14 cellular contexts compared by ENCODE assay signal in genomic region chr6:170270984-170271593, GRCh38. TPM values are rescaled to one million over a fixed set of nuclear protein-coding genes. Genes with fewer than 3 reads are reported as not detected.
DNase-seq lines count a peak whose midpoint lies in the region; ATAC-seq and TF ChIP-seq lines count a peak whose summit lies in the region.
"Had no signal": no experiment of that assay in that cellular context is flagged by ENCODE, and none has a peak within 500 bp of the region (broad histone marks: within the 10 kb centered on the region; RNA-seq: fewer than 3 reads in every experiment).

No MANE protein-coding gene starts in this region.

- H3K4me3 ChIP-seq in GM12865 (ENCODE audit: low read depth, low read length) (peak overlapping the region; percentile 45), neural progenitor cell (no peak overlapping the region)

- H3K27me3 ChIP-seq in neural progenitor cell, result no peaks in the 10 kb centered on the region
- H3K27me3 ChIP-seq: upper lobe of right lung had no signal

- H3K9me3 Mint-ChIP-seq in activated T-cell treated with anti-CD3 and anti-CD28 coated beads, Interleukin-2, amount 50 U/mL, for 24 hours, result no peaks in the 10 kb centered on the region
- no peaks in the 10 kb centered on the region for H3K9me3 Mint-ChIP-seq in activated naive CD8-positive, alpha-beta T cell treated with anti-CD3 and anti-CD28 coated beads, Interleukin-2, amount 10 ng/mL, durations not matched to agents 7 days and 5 days
- no peaks in the 10 kb centered on the region for H3K9me3 Mint-ChIP-seq in neural progenitor cell
- H3K9me3 Mint-ChIP-seq: WTC11 had no signal

- no peaks in the 10 kb centered on the region for H3K36me3 Mint-ChIP-seq in activated T-cell treated with anti-CD3 and anti-CD28 coated beads, Interleukin-2, amount 50 U/mL, for 24 hours (ENCODE audit: low read depth)
- H3K36me3 Mint-ChIP-seq in activated naive CD8-positive, alpha-beta T cell treated with anti-CD3 and anti-CD28 coated beads, Interleukin-2, amount 10 ng/mL, durations not matched to agents 7 days and 5 days, result no peaks in the 10 kb centered on the region
- H3K36me3 Mint-ChIP-seq in neural progenitor cell, result no peaks in the 10 kb centered on the region
- H3K36me3 Mint-ChIP-seq: WTC11 had no signal

- H3K9ac ChIP-seq in neural progenitor cell, result no peak overlapping the region

- H3K9me3 ChIP-seq in neural progenitor cell (ENCODE audit: low read depth), result no peaks in the 10 kb centered on the region
- H3K9me3 ChIP-seq: upper lobe of right lung had no signal

- no peak for ATAC-seq in activated naive CD8-positive, alpha-beta T cell treated with anti-CD3 and anti-CD28 coated beads, Interleukin-2, amount 10 ng/mL, durations not matched to agents 7 days and 5 days (ENCODE audit: low read depth)
- ATAC-seq in GM19351 (IDR thresholded peaks at IDR 0.05; ENCODE audit: unreplicated experiment), result no peak
- ATAC-seq: WTC11 had no signal

- TF ChIP-seq CTCF in GM12865 (IDR thresholded peaks at IDR 0.05; ENCODE audit: insufficient read depth, low read depth, low read length, missing control alignments) (no peak), neural progenitor cell (IDR thresholded peaks at IDR 0.05) (no peak)

- DNase-seq in activated T-cell treated with anti-CD3 and anti-CD28 coated beads, Interleukin-2, amount 50 U/mL, for 24 hours, result no peak
- no peak for DNase-seq in activated T-cell treated with anti-CD3 and anti-CD28 coated beads, Interleukin-2, amount 50 U/mL, for 48 hours
- no peak for DNase-seq in GM12865 (ENCODE audit: low read depth)
- DNase-seq in activated naive CD8-positive, alpha-beta T cell treated with anti-CD3 and anti-CD28 coated beads, Interleukin-2, amount 10 ng/mL, durations not matched to agents 7 days and 5 days, result no peak
- DNase-seq in neural progenitor cell (ENCODE audit: low spot score), result no peak
- no peak for DNase-seq in HuH-7 (ENCODE audit: low spot score)
- DNase-seq in NCI-H2227 (lab: John Stamatoyannopoulos, UW; ENCODE audit: unreplicated experiment), result no peak
- DNase-seq: foreskin melanocyte, HCEC 1CT had no signal

- POLR2A ChIA-PET in activated naive CD8-positive, alpha-beta T cell treated with anti-CD3 and anti-CD28 coated beads, Interleukin-2, amount 10 ng/mL, durations not matched to agents 7 days and 5 days (lab: Charles Lee), result interaction anchor here (0.9 to 2.2 kb wide), 3 partner anchors 20 to 123 kb away, joined by 3 to 28 read pairs (median 16); partner anchors contain the start of gene DLL1

- H3K36me3 ChIP-seq in neural progenitor cell, result no peaks in the 10 kb centered on the region
- H3K36me3 ChIP-seq: upper lobe of right lung had no signal

- peaks cover 17% of the 10 kb centered on the region for H3K27me3 Mint-ChIP-seq in activated T-cell treated with anti-CD3 and anti-CD28 coated beads, Interleukin-2, amount 50 U/mL, for 24 hours
- H3K27me3 Mint-ChIP-seq in activated naive CD8-positive, alpha-beta T cell treated with anti-CD3 and anti-CD28 coated beads, Interleukin-2, amount 10 ng/mL, durations not matched to agents 7 days and 5 days, result peaks cover 16% of the 10 kb centered on the region
- peaks cover 10% of the 10 kb centered on the region for H3K27me3 Mint-ChIP-seq in neural progenitor cell (ENCODE audit: insufficient read depth, low read depth)

- H4K20me1 ChIP-seq in neural progenitor cell (ENCODE audit: low read depth), result no peaks in the 10 kb centered on the region

- H3K4me1 ChIP-seq in neural progenitor cell, result peaks cover 20% of the 10 kb centered on the region

- H3K4me2 ChIP-seq in neural progenitor cell, result no peak overlapping the region

- H3K4me1 Mint-ChIP-seq in activated T-cell treated with anti-CD3 and anti-CD28 coated beads, Interleukin-2, amount 50 U/mL, for 24 hours (ENCODE audit: low read depth), result peaks cover 20% of the 10 kb centered on the region
- H3K4me1 Mint-ChIP-seq in activated naive CD8-positive, alpha-beta T cell treated with anti-CD3 and anti-CD28 coated beads, Interleukin-2, amount 10 ng/mL, durations not matched to agents 7 days and 5 days, result peaks cover 15% of the 10 kb centered on the region
- peaks cover 32% of the 10 kb centered on the region for H3K4me1 Mint-ChIP-seq in neural progenitor cell

- no peak overlapping the region for H3K4me3 Mint-ChIP-seq in activated T-cell treated with anti-CD3 and anti-CD28 coated beads, Interleukin-2, amount 50 U/mL, for 24 hours
- H3K4me3 Mint-ChIP-seq in activated naive CD8-positive, alpha-beta T cell treated with anti-CD3 and anti-CD28 coated beads, Interleukin-2, amount 10 ng/mL, durations not matched to agents 7 days and 5 days, result peak overlapping the region; percentile 73
- H3K4me3 Mint-ChIP-seq in neural progenitor cell, result no peak overlapping the region
- H3K4me3 Mint-ChIP-seq: WTC11 had no signal

- peak overlapping the region; percentile 22 for H3K27ac Mint-ChIP-seq in activated T-cell treated with anti-CD3 and anti-CD28 coated beads, Interleukin-2, amount 50 U/mL, for 24 hours
- H3K27ac Mint-ChIP-seq in activated naive CD8-positive, alpha-beta T cell treated with anti-CD3 and anti-CD28 coated beads, Interleukin-2, amount 10 ng/mL, durations not matched to agents 7 days and 5 days, result peak overlapping the region; percentile 90
- peak overlapping the region; percentile 69 for H3K27ac Mint-ChIP-seq in neural progenitor cell
- H3K27ac Mint-ChIP-seq: WTC11 had no signal

- H2AFZ ChIP-seq in neural progenitor cell (replicated peaks), result no peak overlapping the region

- no peak overlapping the region for H3K27ac ChIP-seq in neural progenitor cell
- H3K27ac ChIP-seq: RWPE1, upper lobe of right lung had no signal

- H3F3A ChIP-seq in neural progenitor cell (ENCODE audit: low read depth), result peaks cover 13% of the 10 kb centered on the region

- H3K79me2 ChIP-seq in neural progenitor cell (ENCODE audit: low read depth), result no peaks in the 10 kb centered on the region

RNA-seq across cellular contexts. Expression of gene DLL1, which starts 19.8 kb away (rescaled TPM):
- total RNA-seq in activated naive CD8-positive, alpha-beta T cell treated with anti-CD3 and anti-CD28 coated beads, Interleukin-2, amount 10 ng/mL, durations not matched to agents 7 days and 5 days, result 10 to 100 TPM; 15.2 to 15.8 TPM
- total RNA-seq in neural progenitor cell (ENCODE audit: low replicate concordance), result 35.9 and 91.8 TPM in 2 replicates
- total RNA-seq: T-helper 1 cell treated with Interleukin-12 subunit alpha and Interleukin-12 subunit beta and Interleukin-4 antibody, amounts not matched to agents 30 ng/mL and 1 ng/mL, for 36 hours had no signal

RNA-seq across cellular contexts. Expression of gene FAM120B, which starts 35.5 kb away (rescaled TPM):
- 10 to 100 TPM; 34.9 to 35.8 TPM for total RNA-seq in activated naive CD8-positive, alpha-beta T cell treated with anti-CD3 and anti-CD28 coated beads, Interleukin-2, amount 10 ng/mL, durations not matched to agents 7 days and 5 days
- total RNA-seq in neural progenitor cell (ENCODE audit: low replicate concordance), result 19.7 and 20.3 TPM in 2 replicates

Comparison
In these comparisons a context has a peak if more than half of its experiments do, and no peak if none do; other contexts are left out.
1. H3K27ac Mint-ChIP-seq: peak in every context shown above with its lines; median percentile 90 in activated naive CD8-positive, alpha-beta T cell treated with anti-CD3 and anti-CD28 coated beads, Interleukin-2, amount 10 ng/mL, durations not matched to agents 7 days and 5 days; 69 in neural progenitor cell; 22 in activated T-cell treated with anti-CD3 and anti-CD28 coated beads, Interleukin-2, amount 50 U/mL, for 24 hours.